ENCODE assay signal across 16 cellular contexts in the genomic region with DNA sequence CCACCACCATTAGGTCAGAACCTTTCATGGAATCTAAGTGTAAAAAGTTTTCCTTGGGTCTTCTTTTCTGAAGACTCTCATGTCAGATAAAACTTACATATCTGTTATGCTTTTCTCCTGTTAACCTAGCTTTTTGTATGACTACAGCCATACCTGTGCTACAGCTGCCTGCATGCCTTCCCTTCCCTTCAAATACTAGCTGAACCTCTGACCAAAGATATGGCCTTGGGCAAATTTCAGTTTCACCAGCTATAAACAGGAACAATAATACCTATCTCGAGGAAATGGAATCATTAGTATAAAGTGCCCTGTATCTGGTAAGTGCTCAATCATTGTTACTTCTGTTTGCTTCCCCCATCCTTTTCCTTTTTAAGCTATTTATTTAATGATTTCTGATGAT. TPM values are rescaled to one million over a fixed set of nuclear protein-coding genes. Genes with fewer than 3 reads are reported as not detected.
DNase-seq lines count a peak whose midpoint lies in the region; ATAC-seq and TF ChIP-seq lines count a peak whose summit lies in the region.
"Had no signal": no experiment of that assay in that cellular context is flagged by ENCODE, and none has a peak within 500 bp of the region (broad histone marks: within the 10 kb centered on the region; RNA-seq: fewer than 3 reads in every experiment).

No MANE protein-coding gene starts in this region.

- TF ChIP-seq CTCF in CD14-positive monocyte (IDR thresholded peaks at IDR 0.05) (no peak), mesothelial cell of epicardium (IDR thresholded peaks at IDR 0.05; ENCODE audit: unreplicated experiment) (no peak)
- TF ChIP-seq CTCF in CD4-positive, alpha-beta T cell (IDR thresholded peaks at IDR 0.05), result no peak

- H3K27me3 Mint-ChIP-seq in CD14-positive monocyte (ENCODE audit: low read depth in 3 of 3) (no peaks in the 10 kb centered on the region), mesothelial cell of epicardium (ENCODE audit: low read depth) (no peaks in the 10 kb centered on the region)
- no peaks in the 10 kb centered on the region for H3K27me3 Mint-ChIP-seq in CD4-positive, alpha-beta T cell
- H3K27me3 Mint-ChIP-seq: IgD-negative memory B cell had no signal

- H3K27ac ChIP-seq in CD4-positive, alpha-beta T cell (ENCODE audit: low read depth, low read length), result no peak overlapping the region

- H3K9me3 Mint-ChIP-seq in CD14-positive monocyte, result peaks cover 0 to 1% (median 0%) of the 10 kb centered on the region in 7 donors
- no peaks in the 10 kb centered on the region for H3K9me3 Mint-ChIP-seq in CD4-positive, alpha-beta T cell
- H3K9me3 Mint-ChIP-seq in mesothelial cell of epicardium, result no peaks in the 10 kb centered on the region
- H3K9me3 Mint-ChIP-seq: CD8-positive, alpha-beta T cell; IgD-negative memory B cell had no signal

- H3K9me3 ChIP-seq in CD4-positive, alpha-beta T cell (ENCODE audit: control insufficient read depth, low read length), result no peaks in the 10 kb centered on the region

- POLR2A ChIA-PET in CD4-positive, alpha-beta T cell (lab: Charles Lee), result interaction anchor here (1.0 to 1.5 kb wide), 3 partner anchors 11 to 27 kb away, joined by 3 to 5 read pairs (median 4); no protein-coding TSS in a partner anchor

- H3K4me3 Mint-ChIP-seq in CD14-positive monocyte (no peak overlapping the region), mesothelial cell of epicardium (no peak overlapping the region)
- no peak overlapping the region for H3K4me3 Mint-ChIP-seq in CD4-positive, alpha-beta T cell
- H3K4me3 Mint-ChIP-seq: CD8-positive, alpha-beta T cell; IgD-negative memory B cell had no signal

- DNase-seq in CD14-positive monocyte (ENCODE audit: low spot score) (no peak), NCI-H748 treated with DMSO at 0.1 percent for 48 hours (lab: John Stamatoyannopoulos, UW) (peak; percentile 5), mesothelial cell of epicardium (ENCODE audit: low spot score in 2 of 2, unreplicated experiment in 2 of 2) (no peak), OCI-M1 (lab: John Stamatoyannopoulos, UW) (no peak), NCI-H2196 (lab: John Stamatoyannopoulos, UW; ENCODE audit: unreplicated experiment) (no peak)
- no peak for DNase-seq in CD4-positive, alpha-beta T cell
- DNase-seq in stimulated activated CD4-positive, alpha-beta T cell treated with anti-CD3 and anti-CD28 coated beads, Interleukin-15, amount 100 ng/mL, for 24 hours, result no peak
- DNase-seq: CD8-positive, alpha-beta T cell; DND-41; H7; Kasumi-1; NCI-H1436 treated with DMSO at 0.1 percent for 48 hours; NCI-H526 treated with DMSO at 0.1 percent for 48 hours; SW 1271 had no signal

- H3K27ac Mint-ChIP-seq in CD14-positive monocyte, result peak overlapping the region in 4 of 7 donors; percentile 13 to 80 (median 31)
- H3K27ac Mint-ChIP-seq in CD4-positive, alpha-beta T cell, result peak overlapping the region; percentile 75
- peak overlapping the region; percentile 82 for H3K27ac Mint-ChIP-seq in mesothelial cell of epicardium
- H3K27ac Mint-ChIP-seq: CD8-positive, alpha-beta T cell; IgD-negative memory B cell had no signal

- intact Hi-C loops in CD14-positive monocyte (cut with micrococcal nuclease), result no loop called here
- intact Hi-C loops in CD4-positive, alpha-beta T cell (cut with DNase I, micrococcal nuclease), result loop anchor here in 1 of 2 experiments (2.0 to 10.0 kb wide), 3 partner anchors 53 to 567 kb away; partner anchors contain the start of gene CMTM6

- H3K4me1 Mint-ChIP-seq in CD14-positive monocyte, result peaks cover 23% of the 10 kb centered on the region
- H3K4me1 Mint-ChIP-seq in CD4-positive, alpha-beta T cell (ENCODE audit: low read depth), result peaks cover 38% of the 10 kb centered on the region
- peaks cover 31% of the 10 kb centered on the region for H3K4me1 Mint-ChIP-seq in mesothelial cell of epicardium

- H3K36me3 Mint-ChIP-seq in CD14-positive monocyte (peaks cover 57 to 69% of the 10 kb centered on the region in 2 donors), mesothelial cell of epicardium (peaks cover 8% of the 10 kb centered on the region)
- peaks cover 40% of the 10 kb centered on the region for H3K36me3 Mint-ChIP-seq in CD4-positive, alpha-beta T cell (ENCODE audit: low read depth)

- CTCF ChIA-PET in CD4-positive, alpha-beta T cell (lab: Charles Lee), result interaction anchor here (1.3 kb wide), 1 partner anchor 41 kb away, joined by 4 read pairs; no protein-coding TSS in a partner anchor

- ATAC-seq in CD4-positive, alpha-beta T cell (ENCODE audit: poor library complexity), result no peak
- ATAC-seq: CD8-positive, alpha-beta T cell; GM12878 had no signal

- H3K27me3 ChIP-seq in CD4-positive, alpha-beta T cell (ENCODE audit: control insufficient read depth, insufficient read depth, low read length), result no peaks in the 10 kb centered on the region

RNA-seq across cellular contexts. Expression of gene GLB1, which starts 25.0 kb away (rescaled TPM):
- 100 to 1,000 TPM; 145 to 169 TPM for polyA plus RNA-seq in CD14-positive monocyte
- total RNA-seq in CD4-positive, alpha-beta T cell, result 10 to 100 TPM; 20.1 to 22.8 TPM
- 79.9 to 83.8 TPM (median 82.1 TPM) in 3 replicates for total RNA-seq in mesothelial cell of epicardium

RNA-seq across cellular contexts. Expression of gene TMPPE, which starts 25.0 kb away (rescaled TPM):
- polyA plus RNA-seq in CD14-positive monocyte, result 1 to 10 TPM; 3.8 to 4.3 TPM
- total RNA-seq in CD4-positive, alpha-beta T cell, result 1 to 10 TPM; 8.5 TPM
- total RNA-seq in mesothelial cell of epicardium, result 8.5 to 9.4 TPM (median 9.0 TPM) in 3 replicates

RNA-seq across cellular contexts. Expression of gene CRTAP, which starts 41.9 kb away (rescaled TPM):
- 100 to 1,000 TPM; 317 to 321 TPM for polyA plus RNA-seq in CD14-positive monocyte
- 10 to 100 TPM; 38.2 to 40.3 TPM for total RNA-seq in CD4-positive, alpha-beta T cell
- total RNA-seq in mesothelial cell of epicardium, result 177 to 189 TPM (median 179 TPM) in 3 replicates

Comparison
In these comparisons a context has a peak if more than half of its experiments do, and no peak if none do; other contexts are left out.
1. H3K27ac Mint-ChIP-seq: peak in every context shown above with its lines; median percentile 82 in mesothelial cell of epicardium; 75 in CD4-positive, alpha-beta T cell; 31 in CD14-positive monocyte.